ENCODE assay signal across 12 cellular contexts in the genomic region with DNA sequence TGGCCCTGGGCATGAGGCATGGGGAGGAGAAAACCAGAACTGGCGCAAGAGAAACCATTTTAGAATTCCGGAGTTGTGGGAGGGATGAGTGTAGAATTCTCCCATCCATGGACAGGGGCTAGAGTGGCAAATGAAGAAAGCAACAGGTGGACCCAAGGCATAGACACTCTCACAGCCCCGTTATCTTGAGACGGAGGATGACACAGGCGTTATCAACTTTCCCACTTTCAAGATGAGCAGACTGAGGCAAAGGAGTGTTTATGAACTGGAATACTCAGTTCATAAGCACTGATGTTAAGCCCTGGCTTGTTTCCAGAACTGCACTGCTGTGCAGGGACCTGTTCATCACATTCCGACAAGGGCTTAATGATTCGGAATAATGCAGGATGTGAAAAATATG. TPM values are rescaled to one million over a fixed set of nuclear protein-coding genes. Genes with fewer than 3 reads are reported as not detected.
DNase-seq lines count a peak whose midpoint lies in the region; ATAC-seq and TF ChIP-seq lines count a peak whose summit lies in the region.
"Had no signal": no experiment of that assay in that cellular context is flagged by ENCODE, and none has a peak within 500 bp of the region (broad histone marks: within the 10 kb centered on the region; RNA-seq: fewer than 3 reads in every experiment).

No MANE protein-coding gene starts in this region.

- H3K18ac ChIP-seq in H9 (ENCODE audit: insufficient read length, low read depth, low read length), result no peak overlapping the region

- H3K36me3 ChIP-seq in CD8-positive, alpha-beta T cell (ENCODE audit: insufficient read depth, low read length), result peaks cover 10% of the 10 kb centered on the region
- H3K36me3 ChIP-seq in esophagus muscularis mucosa, result peaks cover 0 to 13% (median 7%) of the 10 kb centered on the region in 4 donors

- no peak overlapping the region for H3K23ac ChIP-seq in H9 (ENCODE audit: insufficient read length, low read depth, low read length)

- no peak overlapping the region for H2BK120ac ChIP-seq in H9 (ENCODE audit: low read depth, low read length, poor library complexity, severe bottlenecking)

- WGBS in H9 (ENCODE audit: extremely low coverage, insufficient read length, low lambda C conversion rate), result no CpG with 5 or more reads among the region's 7 CpGs
- 76% methylated on average over 7 of the region's 7 CpGs for WGBS in esophagus muscularis mucosa

- POLR2A ChIA-PET in CD8-positive, alpha-beta T cell (lab: Charles Lee), result interaction anchor here (1.7 to 5.2 kb wide), 3 partner anchors 9 to 198 kb away, joined by 6 to 171 read pairs (median 49); a partner anchor contains a TSS
- POLR2A ChIA-PET in naive thymus-derived CD8-positive, alpha-beta T cell (lab: Charles Lee), result interaction anchor here (1.0 to 6.5 kb wide), 2 partner anchors 26 to 27 kb away, joined by 6 to 515 read pairs; a partner anchor contains a TSS

- no peaks in the 10 kb centered on the region; the same call in 1 of the 2 replicates for H3K79me2 ChIP-seq in H9 (ENCODE audit: insufficient read depth, low read length)

- H3K9me3 Mint-ChIP-seq in CD8-positive, alpha-beta T cell, result no peaks in the 10 kb centered on the region
- no peaks in the 10 kb centered on the region; a peak in 1 of 5 replicates for H3K9me3 Mint-ChIP-seq in H9
- H3K9me3 Mint-ChIP-seq in activated T-helper 2 cell treated with anti-CD3 and anti-CD28 coated beads, Interferon-gamma antibody, Interleukin-2, Interleukin-4, amounts not matched to agents 10 μg/mL and 5 μg/mL and 100 μg/mL, durations not matched to agents 14 hours and 24 hours and 36 hours, result no peaks in the 10 kb centered on the region
- H3K9me3 Mint-ChIP-seq in naive thymus-derived CD8-positive, alpha-beta T cell, result no peaks in the 10 kb centered on the region

- intact Hi-C loops in CD8-positive, alpha-beta T cell (cut with DNase I, micrococcal nuclease), result loop anchor here (5.0 to 10.0 kb wide), 4 partner anchors 251 to 1239 kb away; a partner anchor contains a TSS
- intact Hi-C loops in activated T-helper 2 cell treated with anti-CD3 and anti-CD28 coated beads, Interferon-gamma antibody, Interleukin-2, Interleukin-4, amounts not matched to agents 10 μg/mL and 5 μg/mL and 100 μg/mL, durations not matched to agents 14 hours and 24 hours and 36 hours (cut with micrococcal nuclease), result loop anchor here (10.0 kb wide), 1 partner anchor 711 kb away; a partner anchor contains a TSS
- intact Hi-C loops in esophagus muscularis mucosa (cut with DNase I), result loop anchor here (5.0 to 10.0 kb wide), 2 partner anchors 46 to 201 kb away; a partner anchor contains a TSS

- no peak overlapping the region for H3K27ac ChIP-seq in CD8-positive, alpha-beta T cell (ENCODE audit: low read depth, low read length)
- H3K27ac ChIP-seq in H9 (ENCODE audit: insufficient read length, low read depth, low read length) (no peak overlapping the region), esophagus muscularis mucosa (replicated peaks in 1 of 4) (no peak overlapping the region)

- H3K23me2 ChIP-seq in H9 (ENCODE audit: insufficient read length, low read depth, low read length, poor library complexity, severe bottlenecking), result peaks cover 16% of the 10 kb centered on the region

- peaks cover 37% of the 10 kb centered on the region for H3K4me1 Mint-ChIP-seq in CD8-positive, alpha-beta T cell (ENCODE audit: low read depth)
- H3K4me1 Mint-ChIP-seq in H9, result peaks cover 22 to 26% of the 10 kb centered on the region in 2 experiments
- peaks cover 37% of the 10 kb centered on the region for H3K4me1 Mint-ChIP-seq in activated T-helper 2 cell treated with anti-CD3 and anti-CD28 coated beads, Interferon-gamma antibody, Interleukin-2, Interleukin-4, amounts not matched to agents 10 μg/mL and 5 μg/mL and 100 μg/mL, durations not matched to agents 14 hours and 24 hours and 36 hours (ENCODE audit: low read depth)
- H3K4me1 Mint-ChIP-seq in naive thymus-derived CD8-positive, alpha-beta T cell, result peaks cover 28 to 38% (median 35%) of the 10 kb centered on the region in 4 donors

- no peak for ATAC-seq in CD8-positive, alpha-beta T cell
- ATAC-seq in naive thymus-derived CD8-positive, alpha-beta T cell, result no peak
- no peak for ATAC-seq in GM21423 (IDR thresholded peaks at IDR 0.05; ENCODE audit: unreplicated experiment)
- ATAC-seq in left lobe of liver, result no peak

- H3K27ac Mint-ChIP-seq in CD8-positive, alpha-beta T cell, result peak overlapping the region; percentile 52
- H3K27ac Mint-ChIP-seq in H9, result no peak overlapping the region
- H3K27ac Mint-ChIP-seq in activated T-helper 2 cell treated with anti-CD3 and anti-CD28 coated beads, Interferon-gamma antibody, Interleukin-2, Interleukin-4, amounts not matched to agents 10 μg/mL and 5 μg/mL and 100 μg/mL, durations not matched to agents 14 hours and 24 hours and 36 hours, result no peak overlapping the region
- peak overlapping the region; percentile 86 to 98 (median 96) for H3K27ac Mint-ChIP-seq in naive thymus-derived CD8-positive, alpha-beta T cell

- no peak overlapping the region for H2BK20ac ChIP-seq in H9 (ENCODE audit: low read depth, low read length, poor library complexity, severe bottlenecking)

- H3K9ac ChIP-seq in H9 (ENCODE audit: extremely low read depth, insufficient read length, low read length), result no peak overlapping the region

- no peak overlapping the region for H3K4me2 ChIP-seq in H9 (ENCODE audit: insufficient read depth, insufficient read length, low read length)

- no peak overlapping the region for H3K4ac ChIP-seq in H9 (ENCODE audit: low read depth, low read length)

- no peak for DNase-seq in CD8-positive, alpha-beta T cell
- DNase-seq in H9 (no peak), left lobe of liver (ENCODE audit: low spot score) (no peak), SKM-1 (lab: John Stamatoyannopoulos, UW; ENCODE audit: unreplicated experiment) (no peak), esophagus muscularis mucosa (ENCODE audit: extremely low spot score) (no peak)
- no peak for DNase-seq in activated T-helper 2 cell treated with anti-CD3 and anti-CD28 coated beads, Interferon-gamma antibody, Interleukin-2, Interleukin-4, amounts not matched to agents 10 μg/mL and 5 μg/mL and 100 μg/mL, durations not matched to agents 14 hours and 24 hours and 36 hours (ENCODE audit: low spot score)
- DNase-seq in naive thymus-derived CD8-positive, alpha-beta T cell, result no peak
- DNase-seq: left lung; NCI-H345; stimulated activated CD4-positive, alpha-beta T cell treated with anti-CD3 and anti-CD28 coated beads, Interleukin-4, amount 100 ng/mL, for 4 hours; WERI-Rb-1 had no signal

- H4K91ac ChIP-seq in H9 (ENCODE audit: insufficient read length, low read depth, low read length), result no peak overlapping the region

- peaks cover 19% of the 10 kb centered on the region for H3K36me3 Mint-ChIP-seq in CD8-positive, alpha-beta T cell
- H3K36me3 Mint-ChIP-seq in H9 (ENCODE audit: insufficient read depth in 1 of 3, low read depth in 3 of 3), result peaks cover 5 to 18% (median 18%) of the 10 kb centered on the region in 3 experiments; a peak in 6 of 7 replicates
- peaks cover 29% of the 10 kb centered on the region for H3K36me3 Mint-ChIP-seq in activated T-helper 2 cell treated with anti-CD3 and anti-CD28 coated beads, Interferon-gamma antibody, Interleukin-2, Interleukin-4, amounts not matched to agents 10 μg/mL and 5 μg/mL and 100 μg/mL, durations not matched to agents 14 hours and 24 hours and 36 hours (ENCODE audit: low read depth)
- peaks cover 8 to 14% (median 9%) of the 10 kb centered on the region in 3 donors for H3K36me3 Mint-ChIP-seq in naive thymus-derived CD8-positive, alpha-beta T cell

- no peak overlapping the region for H2AFZ ChIP-seq in H9 (ENCODE audit: low read length)

- no peak overlapping the region for H3K4me3 ChIP-seq in CD8-positive, alpha-beta T cell (ENCODE audit: low read depth, low read length)
- peak overlapping the region in 2 of 4 donors; percentile 86 to 88 for H3K4me3 ChIP-seq in esophagus muscularis mucosa

- no peaks in the 10 kb centered on the region for H3K27me3 ChIP-seq in CD8-positive, alpha-beta T cell (ENCODE audit: insufficient read depth, low read length)
- H3K27me3 ChIP-seq in H9 (ENCODE audit: insufficient read depth, low read length) (no peaks in the 10 kb centered on the region; the same call in 1 of the 2 replicates), esophagus muscularis mucosa (no peaks in the 10 kb centered on the region)
- H3K27me3 ChIP-seq: left lung had no signal

- H2BK12ac ChIP-seq in H9 (ENCODE audit: insufficient read length, low read depth, low read length), result no peak overlapping the region

- no peaks in the 10 kb centered on the region for H3K9me3 ChIP-seq in CD8-positive, alpha-beta T cell (ENCODE audit: low read length)
- H3K9me3 ChIP-seq in H9 (ENCODE audit: control insufficient read depth, low read depth, low read length) (no peaks in the 10 kb centered on the region), esophagus muscularis mucosa (no peaks in the 10 kb centered on the region)
- H3K9me3 ChIP-seq: left lung had no signal

- no peak for TF ChIP-seq EP300 in esophagus muscularis mucosa (IDR thresholded peaks at IDR 0.05)

- H2BK5ac ChIP-seq in H9 (ENCODE audit: insufficient read length, low read length), result no peak overlapping the region

- no peak for TF ChIP-seq POLR2A in esophagus muscularis mucosa (IDR thresholded peaks at IDR 0.05; ENCODE audit: low read depth)

- H3K4me3 Mint-ChIP-seq in CD8-positive, alpha-beta T cell, result peak overlapping the region; percentile 82
- peak overlapping the region; percentile 46 to 75; a peak in 3 of 5 replicates for H3K4me3 Mint-ChIP-seq in H9
- peak overlapping the region; percentile 49 for H3K4me3 Mint-ChIP-seq in activated T-helper 2 cell treated with anti-CD3 and anti-CD28 coated beads, Interferon-gamma antibody, Interleukin-2, Interleukin-4, amounts not matched to agents 10 μg/mL and 5 μg/mL and 100 μg/mL, durations not matched to agents 14 hours and 24 hours and 36 hours (ENCODE audit: low read depth)
- peak overlapping the region; percentile 77 to 93 (median 89) for H3K4me3 Mint-ChIP-seq in naive thymus-derived CD8-positive, alpha-beta T cell

- no peak overlapping the region for H3K56ac ChIP-seq in H9 (ENCODE audit: insufficient read length, low read depth, low read length)

- H4K20me1 ChIP-seq in H9 (ENCODE audit: control insufficient read depth, insufficient read depth, insufficient read length), result no peaks in the 10 kb centered on the region

- H3T11ph ChIP-seq in H9 (ENCODE audit: low read length), result no peak overlapping the region

- TF ChIP-seq CTCF in CD8-positive, alpha-beta T cell (IDR thresholded peaks at IDR 0.05), result no peak
- TF ChIP-seq CTCF in H9 (conservative IDR thresholded peaks at IDR 0.05) (no peak), esophagus muscularis mucosa (IDR thresholded peaks at IDR 0.05) (no peak)

- H3K4me1 ChIP-seq in CD8-positive, alpha-beta T cell (ENCODE audit: insufficient read depth, low read length), result peaks cover 34% of the 10 kb centered on the region
- H3K4me1 ChIP-seq in H9 (ENCODE audit: insufficient read depth, low read length), result no peaks in the 10 kb centered on the region; the same call in 1 of the 2 replicates
- H3K4me1 ChIP-seq in esophagus muscularis mucosa, result peaks cover 30 to 44% (median 42%) of the 10 kb centered on the region in 4 donors

- no peaks in the 10 kb centered on the region for H3K79me1 ChIP-seq in H9 (ENCODE audit: insufficient read depth, low read depth, low read length, poor library complexity, severe bottlenecking)

- H2BK15ac ChIP-seq in H9 (ENCODE audit: low read depth, low read length), result no peak overlapping the region

- no peak overlapping the region for H2AK5ac ChIP-seq in H9 (ENCODE audit: insufficient read length, low read length)

- H4K8ac ChIP-seq in H9 (replicated peaks; ENCODE audit: insufficient read length, low read depth, low read length), result no peak overlapping the region

- no peak overlapping the region for H4K5ac ChIP-seq in H9 (ENCODE audit: insufficient read length, low read depth, low read length)

- no peaks in the 10 kb centered on the region for H3K27me3 Mint-ChIP-seq in CD8-positive, alpha-beta T cell (ENCODE audit: low read depth)
- H3K27me3 Mint-ChIP-seq in H9 (ENCODE audit: low read depth), result peaks cover 35% of the 10 kb centered on the region
- H3K27me3 Mint-ChIP-seq in activated T-helper 2 cell treated with anti-CD3 and anti-CD28 coated beads, Interferon-gamma antibody, Interleukin-2, Interleukin-4, amounts not matched to agents 10 μg/mL and 5 μg/mL and 100 μg/mL, durations not matched to agents 14 hours and 24 hours and 36 hours (ENCODE audit: low read depth), result no peaks in the 10 kb centered on the region
- no peaks in the 10 kb centered on the region for H3K27me3 Mint-ChIP-seq in naive thymus-derived CD8-positive, alpha-beta T cell

- CTCF ChIA-PET in CD8-positive, alpha-beta T cell (lab: Charles Lee), result interaction anchor here (1.2 kb wide), 1 partner anchor 404 kb away, joined by 3 read pairs; no protein-coding TSS in a partner anchor

- H3K14ac ChIP-seq in H9 (ENCODE audit: insufficient read depth, low read length), result no peak overlapping the region

RNA-seq across cellular contexts. Expression of a gene that starts 1.1 kb away (rescaled TPM):
- total RNA-seq in CD8-positive, alpha-beta T cell, result 100 to 1,000 TPM; 157 TPM
- 70.0 and 70.5 TPM in 2 replicates for total RNA-seq in H9 (2021)
- total RNA-seq in activated T-helper 2 cell treated with anti-CD3 and anti-CD28 coated beads, Interferon-gamma antibody, Interleukin-2, Interleukin-4, amounts not matched to agents 10 μg/mL and 5 μg/mL and 100 μg/mL, durations not matched to agents 14 hours and 24 hours and 36 hours, result 251 and 253 TPM in 2 replicates
- 100 to 1,000 TPM; 238 to 244 TPM for total RNA-seq in naive thymus-derived CD8-positive, alpha-beta T cell
- 100 to 1,000 TPM; 406 to 534 (median 525) TPM for polyA plus RNA-seq in naive thymus-derived CD8-positive, alpha-beta T cell
- total RNA-seq in left lobe of liver, result 64.5 TPM
- total RNA-seq in esophagus muscularis mucosa, result 100 to 1,000 TPM; 129 to 197 (median 140) TPM

RNA-seq across cellular contexts. Expression of a gene that starts 27.0 kb away (rescaled TPM):
- 10 to 100 TPM; 12.7 to 13.0 TPM for total RNA-seq in CD8-positive, alpha-beta T cell
- 31.6 and 32.3 TPM in 2 replicates for total RNA-seq in H9 (2021)
- total RNA-seq in activated T-helper 2 cell treated with anti-CD3 and anti-CD28 coated beads, Interferon-gamma antibody, Interleukin-2, Interleukin-4, amounts not matched to agents 10 μg/mL and 5 μg/mL and 100 μg/mL, durations not matched to agents 14 hours and 24 hours and 36 hours, result 25.0 and 32.0 TPM in 2 replicates
- total RNA-seq in naive thymus-derived CD8-positive, alpha-beta T cell, result 10 to 100 TPM; 80.7 to 81.7 TPM
- 10 to 100 TPM; 46.6 to 69.2 (median 60.8) TPM for polyA plus RNA-seq in naive thymus-derived CD8-positive, alpha-beta T cell
- 24.0 TPM for total RNA-seq in left lobe of liver
- 10 to 100 TPM; 45.1 to 86.6 (median 67.5) TPM for total RNA-seq in esophagus muscularis mucosa

Comparison
In these comparisons a context has a peak if more than half of its experiments do, and no peak if none do; other contexts are left out.
1. H3K27ac Mint-ChIP-seq: peak in CD8-positive, alpha-beta T cell (single experiment) and naive thymus-derived CD8-positive, alpha-beta T cell (10 of 10); none in H9 (0 of 3) and activated T-helper 2 cell treated with anti-CD3 and anti-CD28 coated beads, Interferon-gamma antibody, Interleukin-2, Interleukin-4, amounts not matched to agents 10 μg/mL and 5 μg/mL and 100 μg/mL, durations not matched to agents 14 hours and 24 hours and 36 hours (single experiment).
2. Peak in every context shown above with its lines, with median percentiles within 50 percentile points of each other: H3K4me3 Mint-ChIP-seq.